In the genomic region with DNA sequence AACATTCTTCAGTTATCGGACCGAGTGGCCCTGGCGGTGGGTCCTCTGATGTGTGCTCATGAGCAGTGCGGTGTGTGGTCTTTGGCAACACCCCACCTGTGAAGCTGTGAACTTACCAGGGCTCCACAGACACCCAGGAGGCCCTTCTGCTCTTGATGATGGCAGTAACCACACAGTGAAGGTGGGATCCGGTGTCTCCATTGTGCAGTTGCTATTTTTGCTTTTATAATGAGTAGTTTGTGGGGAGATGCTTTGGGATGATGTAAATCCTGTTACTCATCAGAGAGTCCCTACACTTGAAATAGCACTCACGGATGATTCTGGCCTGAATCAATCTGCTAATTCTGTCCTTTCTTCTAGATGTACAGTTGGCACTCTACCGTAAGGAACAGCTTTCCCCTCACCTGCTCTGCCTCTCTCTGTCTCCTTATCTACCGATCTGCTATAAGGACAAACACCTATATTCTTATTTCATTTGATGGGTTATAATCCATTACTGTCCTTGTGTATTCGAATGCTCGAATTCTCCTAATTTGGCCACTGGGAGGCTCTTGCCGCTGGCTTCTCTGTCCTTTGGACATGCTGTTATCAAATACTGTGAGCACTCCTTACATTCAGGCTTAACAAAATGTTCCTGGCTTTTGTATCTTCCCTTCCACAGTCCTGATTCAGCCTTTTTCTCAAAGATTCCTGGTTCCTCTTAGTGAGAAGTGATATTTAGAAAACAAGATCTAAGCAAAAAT, we compare ENCODE assay signal across 13 cellular contexts. TPM values are rescaled to one million over a fixed set of nuclear protein-coding genes. Genes with fewer than 3 reads are reported as not detected.
A peak's percentile ranks its signal among the peaks of the same experiment; 100 is the strongest.
DNase-seq lines count a peak whose midpoint lies in the region; ATAC-seq and TF ChIP-seq lines count a peak whose summit lies in the region.
"Had no signal": no experiment of that assay in that cellular context is flagged by ENCODE, and none has a peak within 500 bp of the region (broad histone marks: within the 10 kb centered on the region; RNA-seq: fewer than 3 reads in every experiment).

No MANE protein-coding gene starts in this region.

- no peak overlapping the region for H3K4me3 Mint-ChIP-seq in neural progenitor cell
- H3K4me3 Mint-ChIP-seq in activated CD4-positive, alpha-beta T cell treated with anti-CD3 and anti-CD28 coated beads for 36 hours, result no peak overlapping the region

- peaks cover 3% of the 10 kb centered on the region for H3K27me3 Mint-ChIP-seq in neural progenitor cell (ENCODE audit: insufficient read depth, low read depth)
- no peaks in the 10 kb centered on the region for H3K27me3 Mint-ChIP-seq in activated CD4-positive, alpha-beta T cell treated with anti-CD3 and anti-CD28 coated beads for 36 hours

- ATAC-seq in activated CD4-positive, alpha-beta T cell treated with anti-CD3 and anti-CD28 coated beads for 36 hours, result no peak
- no peak for ATAC-seq in HG03378 (IDR thresholded peaks at IDR 0.05; ENCODE audit: unreplicated experiment)

- DNase-seq in LHCN-M2 (ENCODE audit: low read depth) (peak; percentile 88), cardiac fibroblast (ENCODE audit: low read depth in 2 of 2) (peak; percentile 25 to 90), neural progenitor cell (ENCODE audit: low spot score) (no peak), retina (no peak), C1 segment of cervical spinal cord (lab: John Stamatoyannopoulos, UW) (no peak)
- no peak for DNase-seq in activated CD4-positive, alpha-beta T cell treated with anti-CD3 and anti-CD28 coated beads for 36 hours
- DNase-seq: activated CD4-positive, alpha-beta T cell treated with anti-CD3 and anti-CD28 coated beads for 4 hours; colonic mucosa; NCI-H226; SIG-M5 had no signal

- no peak overlapping the region for H3K9ac ChIP-seq in neural progenitor cell

- TF ChIP-seq CTCF in C4-2B (conservative IDR thresholded peaks at IDR 0.05), result peak; percentile 17; the same call in 1 of the 2 replicates
- TF ChIP-seq CTCF in cardiac fibroblast (IDR thresholded peaks at IDR 0.05; ENCODE audit: low read depth, low read length), result peak; percentile 36
- peak; percentile 21 for TF ChIP-seq CTCF in neural progenitor cell (IDR thresholded peaks at IDR 0.05)

- H3K4me1 Mint-ChIP-seq in neural progenitor cell, result no peaks in the 10 kb centered on the region
- H3K4me1 Mint-ChIP-seq in activated CD4-positive, alpha-beta T cell treated with anti-CD3 and anti-CD28 coated beads for 36 hours, result no peaks in the 10 kb centered on the region

- H3K4me1 ChIP-seq in neural progenitor cell, result no peaks in the 10 kb centered on the region
- H3K4me1 ChIP-seq: colonic mucosa, suprapubic skin had no signal

- H3K27ac Mint-ChIP-seq in neural progenitor cell, result no peak overlapping the region
- no peak overlapping the region for H3K27ac Mint-ChIP-seq in activated CD4-positive, alpha-beta T cell treated with anti-CD3 and anti-CD28 coated beads for 36 hours

- H3K79me2 ChIP-seq in neural progenitor cell (ENCODE audit: low read depth), result no peaks in the 10 kb centered on the region

- no peak overlapping the region for H3K4me2 ChIP-seq in neural progenitor cell

- CTCF ChIA-PET in activated CD4-positive, alpha-beta T cell treated with anti-CD3 and anti-CD28 coated beads for 36 hours (lab: Charles Lee), result no interaction called here

- no peaks in the 10 kb centered on the region for H3K36me3 ChIP-seq in neural progenitor cell
- H3K36me3 ChIP-seq: colonic mucosa had no signal

- intact Hi-C loops in activated CD4-positive, alpha-beta T cell treated with anti-CD3 and anti-CD28 coated beads for 36 hours (cut with DNase I, micrococcal nuclease), result no loop called here

- no peak overlapping the region for H3K27ac ChIP-seq in C4-2B
- no peak overlapping the region for H3K27ac ChIP-seq in neural progenitor cell
- H3K27ac ChIP-seq: colonic mucosa, suprapubic skin had no signal

- H3K9me3 Mint-ChIP-seq in neural progenitor cell, result peaks cover 10% of the 10 kb centered on the region
- H3K9me3 Mint-ChIP-seq in activated CD4-positive, alpha-beta T cell treated with anti-CD3 and anti-CD28 coated beads for 36 hours (ENCODE audit: low read depth), result peaks cover 11% of the 10 kb centered on the region

- H3K9me3 ChIP-seq in neural progenitor cell (ENCODE audit: low read depth), result no peaks in the 10 kb centered on the region
- H3K9me3 ChIP-seq: colonic mucosa had no signal

- H3K36me3 Mint-ChIP-seq in neural progenitor cell, result peaks cover 24% of the 10 kb centered on the region
- peaks cover 41% of the 10 kb centered on the region for H3K36me3 Mint-ChIP-seq in activated CD4-positive, alpha-beta T cell treated with anti-CD3 and anti-CD28 coated beads for 36 hours (ENCODE audit: low read depth)

- POLR2A ChIA-PET in activated CD4-positive, alpha-beta T cell treated with anti-CD3 and anti-CD28 coated beads for 36 hours (lab: Charles Lee), result no interaction called here

- H3K4me3 ChIP-seq in cardiac fibroblast (replicated peaks in 1 of 2; ENCODE audit: low read depth in 2 of 2, low read length in 2 of 2), result no peak overlapping the region
- no peak overlapping the region for H3K4me3 ChIP-seq in neural progenitor cell
- H3K4me3 ChIP-seq: colonic mucosa, suprapubic skin had no signal

- H2AFZ ChIP-seq in neural progenitor cell (replicated peaks), result no peak overlapping the region

- no peaks in the 10 kb centered on the region for H3K27me3 ChIP-seq in neural progenitor cell
- H3K27me3 ChIP-seq: colonic mucosa, suprapubic skin had no signal

- H3F3A ChIP-seq in neural progenitor cell (ENCODE audit: low read depth), result no peaks in the 10 kb centered on the region

- no peaks in the 10 kb centered on the region for H4K20me1 ChIP-seq in neural progenitor cell (ENCODE audit: low read depth)

RNA-seq across cellular contexts. Expression of a gene that starts 20.2 kb away (rescaled TPM):
- total RNA-seq in LHCN-M2 (2014; rRNA removed) (48.2 and 55.5 TPM in 2 replicates), neural progenitor cell (ENCODE audit: low replicate concordance) (31.7 and 50.8 TPM in 2 replicates)
- 18.4 TPM for polyA plus RNA-seq in LHCN-M2 (2012)
- 10 to 100 TPM; 12.4 to 21.5 TPM for total RNA-seq in activated CD4-positive, alpha-beta T cell treated with anti-CD3 and anti-CD28 coated beads for 36 hours

RNA-seq across cellular contexts. Expression of a gene that starts 20.6 kb away (rescaled TPM):
- total RNA-seq in LHCN-M2 (2014; rRNA removed), result 532 and 556 TPM in 2 replicates
- polyA plus RNA-seq in LHCN-M2 (2012), result 328 TPM
- total RNA-seq in neural progenitor cell (ENCODE audit: low replicate concordance), result 532 TPM in 2 replicates
- 100 to 1,000 TPM; 347 to 461 TPM for total RNA-seq in activated CD4-positive, alpha-beta T cell treated with anti-CD3 and anti-CD28 coated beads for 36 hours

Comparison
In these comparisons a context has a peak if more than half of its experiments do, and no peak if none do; other contexts are left out.
1. DNase-seq: peak in LHCN-M2 (single experiment) and cardiac fibroblast (2 of 2); none in neural progenitor cell (single experiment), retina (single experiment), activated CD4-positive, alpha-beta T cell treated with anti-CD3 and anti-CD28 coated beads for 36 hours (single experiment) and C1 segment of cervical spinal cord (0 of 14).
2. Peak in every context shown above with its lines, with median percentiles within 50 percentile points of each other: CTCF ChIP-seq.